In genomic region chr1:113981962-113982931, GRCh38 we compare ENCODE assay signal across 9 cellular contexts. TPM values are rescaled to one million over a fixed set of nuclear protein-coding genes. Genes with fewer than 3 reads are reported as not detected.
DNase-seq lines count a peak whose midpoint lies in the region; ATAC-seq and TF ChIP-seq lines count a peak whose summit lies in the region.
"Had no signal": no experiment of that assay in that cellular context is flagged by ENCODE, and none has a peak within 500 bp of the region (broad histone marks: within the 10 kb centered on the region; RNA-seq: fewer than 3 reads in every experiment).

No MANE protein-coding gene starts in this region.

- no peak for ATAC-seq in HG03039 (IDR thresholded peaks at IDR 0.05; ENCODE audit: unreplicated experiment)

- H3K9me3 ChIP-seq in SJSA1 (replicated peaks) (no peaks in the 10 kb centered on the region), prostate gland (no peaks in the 10 kb centered on the region)

- intact Hi-C loops in prostate gland (cut with DNase I), result loop anchor here (5.0 kb wide), 1 partner anchor 315 kb away; no protein-coding TSS in a partner anchor

- H3K4me1 ChIP-seq in SJSA1 (replicated peaks) (peaks cover 49% of the 10 kb centered on the region), prostate gland (replicated peaks) (no peaks in the 10 kb centered on the region)

- H3K36me3 ChIP-seq in SJSA1 (no peaks in the 10 kb centered on the region), prostate gland (no peaks in the 10 kb centered on the region)

- H3K27ac ChIP-seq in SJSA1 (peak overlapping the region; percentile 10; the same call in 1 of the 2 replicates), prostate gland (peak overlapping the region; percentile 25 to 42)

- WGBS in prostate gland, result 46% methylated on average over 18 of the region's 18 CpGs

- DNase-seq in Daoy (ENCODE audit: low read depth) (peak; percentile 71), SJSA1 (ENCODE audit: low read depth in 1 of 2, low spot score in 2 of 2) (peak; percentile 60 to 70), foreskin fibroblast (peak; percentile 86 to 95), prostate gland (ENCODE audit: low spot score) (no peak), NCI-H2171 (lab: John Stamatoyannopoulos, UW) (no peak), cerebellar cortex (ENCODE audit: low spot score) (no peak), OCI-M2 (lab: John Stamatoyannopoulos, UW; ENCODE audit: unreplicated experiment) (no peak)
- DNase-seq: NCI-H187 treated with DMSO at 0.1 percent for 48 hours had no signal

- H3K27me3 ChIP-seq in SJSA1 (replicated peaks) (no peaks in the 10 kb centered on the region), prostate gland (replicated peaks; ENCODE audit: insufficient read depth) (no peaks in the 10 kb centered on the region)

- no peak for TF ChIP-seq POLR2A in prostate gland (IDR thresholded peaks at IDR 0.05)

- no peak for TF ChIP-seq CTCF in foreskin fibroblast (IDR thresholded peaks at IDR 0.05; ENCODE audit: low read depth, low read length)
- no peak for TF ChIP-seq CTCF in prostate gland (IDR thresholded peaks at IDR 0.05)

- H3K4me3 ChIP-seq in SJSA1 (peak overlapping the region; percentile 3; the same call in 1 of the 2 replicates), foreskin fibroblast (ENCODE audit: low read depth in 1 of 2, low read length in 2 of 2) (peak overlapping the region; percentile 30 to 73), prostate gland (no peak overlapping the region)

RNA-seq across cellular contexts. Expression of gene OLFML3, which starts 3.0 kb away (rescaled TPM):
- 2.3 and 2.4 TPM in 2 replicates for total RNA-seq in Daoy (2014; rRNA removed; shearing (Covaris generic))
- 55.2 and 58.2 TPM in 2 replicates for total RNA-seq in SJSA1 (2014; rRNA removed; shearing (Covaris generic))
- total RNA-seq in prostate gland, result 10 to 100 TPM; 15.8 to 25.1 TPM

RNA-seq across cellular contexts. Expression of gene HIPK1, which starts 53.1 kb away (rescaled TPM):
- 20.0 and 22.3 TPM in 2 replicates for total RNA-seq in Daoy (2014; rRNA removed; shearing (Covaris generic))
- total RNA-seq in SJSA1 (2014; rRNA removed; shearing (Covaris generic)), result 28.4 and 42.0 TPM in 2 replicates
- 10 to 100 TPM; 43.5 to 76.3 TPM for total RNA-seq in prostate gland

Comparison
In these comparisons a context has a peak if more than half of its experiments do, and no peak if none do; other contexts are left out.
1. DNase-seq: peak in Daoy (single experiment), SJSA1 (2 of 2) and foreskin fibroblast (2 of 2); none in prostate gland (single experiment), NCI-H2171 (single experiment), cerebellar cortex (single experiment) and OCI-M2 (single experiment).
2. H3K4me3 ChIP-seq: peak in SJSA1 (single experiment) and foreskin fibroblast (2 of 2); none in prostate gland (0 of 2).